In genomic region chr22:22196018-22196533, GRCh38 we compare ENCODE assay signal across 11 cellular contexts. TPM values are rescaled to one million over a fixed set of nuclear protein-coding genes. Genes with fewer than 3 reads are reported as not detected.
A peak's percentile ranks its signal among the peaks of the same experiment; 100 is the strongest.
DNase-seq lines count a peak whose midpoint lies in the region; ATAC-seq and TF ChIP-seq lines count a peak whose summit lies in the region.
"Had no signal": no experiment of that assay in that cellular context is flagged by ENCODE, and none has a peak within 500 bp of the region (broad histone marks: within the 10 kb centered on the region; RNA-seq: fewer than 3 reads in every experiment).

No MANE protein-coding gene starts in this region.

- H3K79me2 ChIP-seq in MM.1S (ENCODE audit: low read length): peaks cover 9% of the 10 kb centered on the region; the same call in 1 of the 2 replicates

- H3K4me3 ChIP-seq in MM.1S (ENCODE audit: low read length): peak overlapping the region; percentile 63
- H3K4me3 ChIP-seq in effector memory CD4-positive, alpha-beta T cell (ENCODE audit: insufficient read depth, low read depth, low read length, poor library complexity, severe bottlenecking): no peak overlapping the region
- H3K4me3 ChIP-seq in adrenal gland: no peak overlapping the region
- H3K4me3 ChIP-seq: stomach had no signal

- H3K27me3 ChIP-seq in MM.1S (replicated peaks; ENCODE audit: insufficient read depth, low read length): no peaks in the 10 kb centered on the region
- no peaks in the 10 kb centered on the region for H3K27me3 ChIP-seq in effector memory CD4-positive, alpha-beta T cell (replicated peaks; ENCODE audit: control insufficient read depth, insufficient read depth, low read length, poor library complexity, severe bottlenecking)
- peaks cover 5% of the 10 kb centered on the region for H3K27me3 ChIP-seq in adrenal gland

- DNase-seq in GM10248 (ENCODE audit: extremely low spot score) (peak; percentile 77), MM.1S (peak; percentile 65), caudate nucleus (lab: John Stamatoyannopoulos, UW) (no peak), NCI-H187 (lab: John Stamatoyannopoulos, UW) (no peak), adrenal gland (no peak)
- no peak for DNase-seq in effector memory CD4-positive, alpha-beta T cell

- no peaks in the 10 kb centered on the region for H3K9me2 ChIP-seq in MM.1S (replicated peaks; ENCODE audit: insufficient read depth, low read length)

- WGBS in adrenal gland, 4 donors: 69 to 86% (median 71%) methylated on average over 8 to 11 of the region's 11 CpGs

- H3F3A ChIP-seq in MM.1S (ENCODE audit: insufficient read depth, low read length): peaks cover 23% of the 10 kb centered on the region

- no peaks in the 10 kb centered on the region for H4K20me1 ChIP-seq in MM.1S (ENCODE audit: insufficient read depth, low read length)

- ATAC-seq in GM19397 (IDR thresholded peaks at IDR 0.05; ENCODE audit: unreplicated experiment): peak; percentile 42
- peak; percentile 84 for ATAC-seq in HG02870 (IDR thresholded peaks at IDR 0.05; ENCODE audit: unreplicated experiment)

- intact Hi-C loops in adrenal gland (cut with DNase I): no loop called here

- TF ChIP-seq POLR2A in adrenal gland (IDR thresholded peaks at IDR 0.05): no peak

- CTCF ChIA-PET in GM10248 (lab: Yijun Ruan, JAX): interaction anchor here (0.7 to 22.6 kb wide), 24 partner anchors 9 to 227 kb away, joined by 3 to 350 read pairs (median 6); no protein-coding TSS in a partner anchor

- H3K36me3 ChIP-seq in MM.1S (replicated peaks; ENCODE audit: insufficient read depth, low read length): no peaks in the 10 kb centered on the region
- no peaks in the 10 kb centered on the region for H3K36me3 ChIP-seq in effector memory CD4-positive, alpha-beta T cell (ENCODE audit: control insufficient read depth, insufficient read depth, low read length)
- H3K36me3 ChIP-seq in adrenal gland (replicated peaks in 1 of 2): no peaks in the 10 kb centered on the region
- H3K36me3 ChIP-seq: stomach had no signal

- TF ChIP-seq CTCF in GM10248 (IDR thresholded peaks at IDR 0.05; ENCODE audit: control extremely low read depth, extremely low read depth, low read depth, missing control alignments): no peak
- no peak for TF ChIP-seq CTCF in MM.1S (IDR thresholded peaks at IDR 0.05; ENCODE audit: low read length)
- no peak for TF ChIP-seq CTCF in adrenal gland (IDR thresholded peaks at IDR 0.05)

- H2AFZ ChIP-seq in MM.1S (ENCODE audit: low read length): peak overlapping the region; percentile 62

- peak overlapping the region; percentile 90 for H3K27ac ChIP-seq in MM.1S (ENCODE audit: low read length)
- no peak overlapping the region for H3K27ac ChIP-seq in effector memory CD4-positive, alpha-beta T cell (ENCODE audit: insufficient read depth, low read length, poor library complexity, severe bottlenecking)
- no peak overlapping the region for H3K27ac ChIP-seq in caudate nucleus (ENCODE audit: low read depth, low read length)
- no peak overlapping the region for H3K27ac ChIP-seq in adrenal gland
- H3K27ac ChIP-seq: stomach had no signal

- peak overlapping the region; percentile 71 for H3K9ac ChIP-seq in MM.1S (ENCODE audit: low read length)

- H3K4me1 ChIP-seq in MM.1S (ENCODE audit: low read length): peaks cover 30% of the 10 kb centered on the region
- no peaks in the 10 kb centered on the region for H3K4me1 ChIP-seq in effector memory CD4-positive, alpha-beta T cell (ENCODE audit: control insufficient read depth, insufficient read depth, low read length, poor library complexity, severe bottlenecking)
- H3K4me1 ChIP-seq in adrenal gland (replicated peaks in 1 of 2): no peaks in the 10 kb centered on the region
- H3K4me1 ChIP-seq: stomach had no signal

- POLR2A ChIA-PET in GM10248 (lab: Yijun Ruan, JAX): no interaction called here

- H3K4me2 ChIP-seq in MM.1S (ENCODE audit: low read depth, low read length): peak overlapping the region; percentile 93

- no peaks in the 10 kb centered on the region for H3K9me3 ChIP-seq in MM.1S (replicated peaks; ENCODE audit: insufficient read depth, low read length)
- no peaks in the 10 kb centered on the region for H3K9me3 ChIP-seq in effector memory CD4-positive, alpha-beta T cell (ENCODE audit: control insufficient read depth, low read length)
- H3K9me3 ChIP-seq in adrenal gland (replicated peaks in 1 of 3): no peaks in the 10 kb centered on the region
- H3K9me3 ChIP-seq: stomach had no signal

RNA-seq across cellular contexts. Expression of gene VPREB1, which starts 48.5 kb away (rescaled TPM):
- total RNA-seq in adrenal gland: not detected
- polyA plus RNA-seq in adrenal gland: not detected
- total RNA-seq: epithelial cell of proximal tubule; T-helper 2 cell treated with Interferon-gamma antibody and Interleukin-4, amounts not matched to agents 100 ng/mL and 5 ng/mL, for 36 hours had no signal

Comparison
In these comparisons a context has a peak if more than half of its experiments do, and no peak if none do; other contexts are left out.
1. DNase-seq: peak in GM10248 (single experiment) and MM.1S (single experiment); none in effector memory CD4-positive, alpha-beta T cell (0 of 3), caudate nucleus (0 of 61), NCI-H187 (0 of 2) and adrenal gland (0 of 7).